Comparison of ENCODE assay signal across 31 cellular contexts in genomic region chr2:26024260-26024659, GRCh38. TPM values are rescaled to one million over a fixed set of nuclear protein-coding genes. Genes with fewer than 3 reads are reported as not detected.
A peak's percentile ranks its signal among the peaks of the same experiment; 100 is the strongest.
DNase-seq lines count a peak whose midpoint lies in the region; ATAC-seq, FAIRE-seq and TF ChIP-seq lines count a peak whose summit lies in the region.
"Had no signal": no experiment of that assay in that cellular context is flagged by ENCODE, and none has a peak within 500 bp of the region (broad histone marks: within the 10 kb centered on the region; RNA-seq: fewer than 3 reads in every experiment).

No MANE protein-coding gene starts in this region.

- no TSS peak for BruUV-seq in K562 (replicated peaks; lab: Mats Ljungman, UMichigan)

- CTCF ChIA-PET in HEK293 (lab: Yijun Ruan, JAX) (interaction anchor here (0.6 to 0.9 kb wide), 3 partner anchors 23 to 141 kb away, joined by 3 to 4 read pairs (median 3); no protein-coding TSS in a partner anchor), K562 (lab: Yijun Ruan, JAX; ENCODE audit: low intra/inter-chr PET ratio) (no interaction called here)

- H3K4me2 ChIP-seq in K562 (ENCODE audit: insufficient read depth, low read length) = no peak overlapping the region
- H3K4me2 ChIP-seq: A549; BLaER1; BLaER1 treated with 17β-estradiol and CSF1 and Interleukin-3, amounts not matched to agents 10 nM and 100 nM had no signal

- DNase-seq in K562 (ENCODE audit: extremely low read depth in 1 of 4, low spot score in 3 of 4) (no peak), NCI-H82 (lab: John Stamatoyannopoulos, UW) (no peak)
- DNase-seq: 8988T; ACHN; AML-193; BE2C; C1 segment of cervical spinal cord; Caco-2; Calu3; CD4-positive, alpha-beta memory T cell; CD4-positive, alpha-beta T cell; CD4-positive, CD25-positive, alpha-beta regulatory T cell; CD8-positive, alpha-beta memory T cell; CD8-positive, alpha-beta T cell; COR-L47; DMS 273 treated with DMSO at 0.1 percent for 48 hours; DMS153; DMS53; DMS79; DMS79 treated with DMSO at 0.1 percent for 48 hours; DND-41; EL had no signal

- ATAC-seq in K562 = no peak
- ATAC-seq in GM21367 (IDR thresholded peaks at IDR 0.05; ENCODE audit: unreplicated experiment) = no peak
- ATAC-seq: A549; CD8-positive, alpha-beta T cell had no signal

- WGBS in K562 (ENCODE audit: insufficient coverage, low coverage, missing lambda C conversion rate) = 79% methylated on average over 2 of the region's 2 CpGs

- H3K27ac ChIP-seq in HEK293 (ENCODE audit: extremely low read depth, low read depth, low read length) (no peak overlapping the region), K562 (ENCODE audit: extremely low read depth, low read depth, low read length) (no peak overlapping the region)
- H3K27ac ChIP-seq: 22Rv1; A549; BLaER1; BLaER1 treated with 17β-estradiol and CSF1 and Interleukin-3, amounts not matched to agents 10 nM and 100 nM; C4-2B had no signal

- TF ChIP-seq POLR2A in K562 (conservative IDR thresholded peaks at IDR 0.05) = no peak

- no peak overlapping the region for H3K4me3 ChIP-seq in HEK293 (ENCODE audit: low read depth, low read length)
- H3K4me3 ChIP-seq in K562 = no peak overlapping the region
- H3K4me3 ChIP-seq: A549; BLaER1; BLaER1 treated with 17β-estradiol and CSF1 and Interleukin-3, amounts not matched to agents 10 nM and 100 nM had no signal

- H3K27me3 ChIP-seq in K562 (ENCODE audit: control insufficient read depth in 2 of 2, insufficient read depth in 2 of 2, low read length in 2 of 2) = no peaks in the 10 kb centered on the region
- H3K27me3 ChIP-seq: BE2C; BLaER1; BLaER1 treated with 17β-estradiol and CSF1 and Interleukin-3, amounts not matched to agents 10 nM and 100 nM had no signal

- no peaks in the 10 kb centered on the region for H3K4me1 ChIP-seq in HEK293 (ENCODE audit: control insufficient read depth, insufficient read depth, low read length)
- H3K4me1 ChIP-seq in K562 (replicated peaks in 1 of 2; ENCODE audit: control insufficient read depth in 2 of 2, insufficient read depth in 2 of 2, low read length in 2 of 2) = no peaks in the 10 kb centered on the region; a peak in 1 of 5 replicates
- H3K4me1 ChIP-seq: BE2C, BLaER1 had no signal

- H3K79me2 ChIP-seq in K562 (ENCODE audit: control insufficient read depth, insufficient read depth, low read length) = no peaks in the 10 kb centered on the region

- H3K9me3 ChIP-seq in HEK293 (ENCODE audit: control insufficient read depth, insufficient read depth, low read depth, low read length) (no peaks in the 10 kb centered on the region), K562 (replicated peaks; ENCODE audit: control insufficient read depth, insufficient read depth, low read depth, low read length) (no peaks in the 10 kb centered on the region)
- H3K9me3 ChIP-seq: BE2C, Caco-2 had no signal

- in situ Hi-C loops in K562 (cut with MboI) = no loop called here

- no peaks in the 10 kb centered on the region for H3K9me1 ChIP-seq in K562 (ENCODE audit: control insufficient read depth, insufficient read depth, low read length)

- TF ChIP-seq EP300 in K562 (IDR thresholded peaks at IDR 0.05; ENCODE audit: low read length) = no peak

- intact Hi-C loops in K562 (cut with micrococcal nuclease) = no loop called here

- no peak overlapping the region for H3K9ac ChIP-seq in K562 (ENCODE audit: insufficient read depth in 1 of 2, low read depth in 2 of 2, low read length in 2 of 2)
- H3K9ac ChIP-seq: BLaER1; BLaER1 treated with 17β-estradiol and CSF1 and Interleukin-3, amounts not matched to agents 10 nM and 100 nM had no signal

- POLR2A ChIA-PET in HEK293 (lab: Yijun Ruan, JAX) = no interaction called here
- POLR2A ChIA-PET in K562 (lab: Yijun Ruan, JAX) = interaction anchor here (1.3 to 3.7 kb wide), 2 partner anchors 10 to 35 kb away, joined by 3 to 18 read pairs; partner anchors contain the start of gene RAB10

- H4K20me1 ChIP-seq in K562 (replicated peaks; ENCODE audit: control insufficient read depth, insufficient read depth, low read length) = no peaks in the 10 kb centered on the region
- H4K20me1 ChIP-seq: BLaER1; BLaER1 treated with 17β-estradiol and CSF1 and Interleukin-3, amounts not matched to agents 10 nM and 100 nM had no signal

- no peak for FAIRE-seq in K562 (lab: Jason Lieb, UNC)
- FAIRE-seq: A204.1, A549, D721Med had no signal

- H3K36me3 ChIP-seq in HEK293 (ENCODE audit: control insufficient read depth in 2 of 2, insufficient read depth in 1 of 2, low read length in 2 of 2) (no peaks in the 10 kb centered on the region), K562 (ENCODE audit: control insufficient read depth, insufficient read depth, low read length) (no peaks in the 10 kb centered on the region)
- H3K36me3 ChIP-seq: BE2C; BLaER1; BLaER1 treated with 17β-estradiol and CSF1 and Interleukin-3, amounts not matched to agents 10 nM and 100 nM had no signal

- no peak for TF ChIP-seq RAD21 in K562 (CRISPR knock-in tag; conservative IDR thresholded peaks at IDR 0.05 in 1 of 2, IDR thresholded peaks at IDR 0.05 in 1 of 2)

- no peak overlapping the region for H2AFZ ChIP-seq in K562 (ENCODE audit: low read depth, low read length)

- no peak for TF ChIP-seq CTCF in HEK293 (tag by site-specific recombination; IDR thresholded peaks at IDR 0.05)
- no peak for TF ChIP-seq CTCF in K562 (IDR thresholded peaks at IDR 0.05 in 2 of 3, conservative IDR thresholded peaks at IDR 0.05 in 1 of 3; ENCODE audit: insufficient read depth in 2 of 3, low read depth in 1 of 3, low read length in 3 of 3)

TF ChIP-seq in HEK293, 187 proteins besides CTCF, POLR2A, EP300 and RAD21:
- TF ChIP-seq ZNF184 (tag by site-specific recombination; IDR thresholded peaks at IDR 0.05) (peak; percentile 98), ZNF560 (tag by site-specific recombination; IDR thresholded peaks at IDR 0.05; ENCODE audit: borderline replicate concordance) (no peak)

TF ChIP-seq in K562, 482 proteins besides CTCF, POLR2A, EP300 and RAD21:
- TF ChIP-seq PHB (CRISPR knock-in tag; IDR thresholded peaks at IDR 0.05) = no peak
- TF ChIP-seq, protein P1, sequence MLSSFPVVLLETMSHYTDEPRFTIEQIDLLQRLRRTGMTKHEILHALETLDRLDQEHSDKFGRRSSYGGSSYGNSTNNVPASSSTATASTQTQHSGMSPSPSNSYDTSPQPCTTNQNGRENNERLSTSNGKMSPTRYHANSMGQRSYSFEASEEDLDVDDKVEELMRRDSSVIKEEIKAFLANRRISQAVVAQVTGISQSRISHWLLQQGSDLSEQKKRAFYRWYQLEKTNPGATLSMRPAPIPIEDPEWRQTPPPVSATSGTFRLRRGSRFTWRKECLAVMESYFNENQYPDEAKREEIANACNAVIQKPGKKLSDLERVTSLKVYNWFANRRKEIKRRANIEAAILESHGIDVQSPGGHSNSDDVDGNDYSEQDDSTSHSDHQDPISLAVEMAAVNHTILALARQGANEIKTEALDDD (IDR thresholded peaks at IDR 0.05) = no peak
- TF ChIP-seq RBM25 (IDR thresholded peaks at IDR 0.05; ENCODE audit: low read depth, low read length, severe bottlenecking) = peak; percentile 14
TF ChIP-seq in K562: peak in this region for 1.

RNA-seq across cellular contexts. Expression of gene RAB10, which starts 9.6 kb away (rescaled TPM):
- total RNA-seq in K562 (2011; cell fraction: chromatin; rRNA removed; ENCODE audit: low replicate concordance) = 50.3 and 59.4 TPM in 2 replicates
- 56.7 and 62.9 TPM in 2 replicates for total RNA-seq in K562 (2011; cell fraction: nucleolus; rRNA removed)
- total RNA-seq in K562 (2011; cell fraction: nucleoplasm; rRNA removed) = 57.3 and 84.3 TPM in 2 replicates
- 116 and 159 TPM in 2 replicates for total RNA-seq in K562 (2014; rRNA removed)
- total RNA-seq in K562 (2014; rRNA removed; fragmentation: Illumina TruSeq; extraction: Trizol) = 149 and 158 TPM in 2 replicates
- total RNA-seq in K562 (2015; rRNA removed; fragmentation: Illumina TruSeq; extraction: Trizol) = 145 and 157 TPM in 2 replicates
- total RNA-seq in K562 (2021) = 166 and 176 TPM in 2 replicates
- 96.0 and 147 TPM in 2 replicates for polyA plus RNA-seq in K562 (2011; rRNA removed)
- 49.4 and 88.1 TPM in 2 replicates for polyA plus RNA-seq in K562 (2011; cell fraction: cytosol; rRNA removed)
- polyA plus RNA-seq in K562 (2011; cell fraction: nucleus; rRNA removed) = 23.8 and 27.1 TPM in 2 replicates
- 104 and 127 TPM in 2 replicates for polyA plus RNA-seq in K562 (2012)
- 134 and 214 TPM in 2 replicates for polyA plus RNA-seq in K562 (2014; fragmentation: Illumina TruSeq; extraction: Trizol)
- 10 to 100 TPM; 25.1 to 35.7 TPM for polyA plus RNA-seq in K562 (2014; fragmentation: Nextera tagmentation; extraction: Ambion mirVana)
- polyA plus RNA-seq in K562 (2014; rRNA removed) = 148 and 197 TPM in 2 replicates
- 400 and 439 TPM in 2 replicates for polyA minus RNA-seq in K562 (2011; rRNA and poly(A)+ RNA removed)
- polyA minus RNA-seq in K562 (2011; cell fraction: cytosol; rRNA and poly(A)+ RNA removed) = 74.6 and 128 TPM in 2 replicates
- 25.2 and 34.9 TPM in 2 replicates for polyA minus RNA-seq in K562 (2011; cell fraction: nucleus; rRNA and poly(A)+ RNA removed)

RNA-seq across cellular contexts. Expression of gene KIF3C, which starts 42.0 kb away (rescaled TPM):
- total RNA-seq in K562 (2011; cell fraction: chromatin; rRNA removed; ENCODE audit: low replicate concordance) = 12.0 and 22.8 TPM in 2 replicates
- 10.4 and 12.0 TPM in 2 replicates for total RNA-seq in K562 (2011; cell fraction: nucleolus; rRNA removed)
- total RNA-seq in K562 (2011; cell fraction: nucleoplasm; rRNA removed) = 8.7 and 9.9 TPM in 2 replicates
- 3.3 and 5.9 TPM in 2 replicates for total RNA-seq in K562 (2014; rRNA removed)
- total RNA-seq in K562 (2014; rRNA removed; fragmentation: Illumina TruSeq; extraction: Trizol) = 1.9 and 2.1 TPM in 2 replicates
- 1.6 and 1.8 TPM in 2 replicates for total RNA-seq in K562 (2015; rRNA removed; fragmentation: Illumina TruSeq; extraction: Trizol)
- 6.1 and 6.7 TPM in 2 replicates for total RNA-seq in K562 (2021)
- 3.1 and 3.3 TPM in 2 replicates for polyA plus RNA-seq in K562 (2011; rRNA removed)
- polyA plus RNA-seq in K562 (2011; cell fraction: cytosol; rRNA removed) = 3.2 and 3.9 TPM in 2 replicates
- polyA plus RNA-seq in K562 (2011; cell fraction: nucleus; rRNA removed) = 2.2 and 3.3 TPM in 2 replicates
- 4.8 and 6.5 TPM in 2 replicates for polyA plus RNA-seq in K562 (2012)
- 4.0 and 5.0 TPM in 2 replicates for polyA plus RNA-seq in K562 (2014; fragmentation: Illumina TruSeq; extraction: Trizol)
- polyA plus RNA-seq in K562 (2014; fragmentation: Nextera tagmentation; extraction: Ambion mirVana) = under 1 TPM; 0.69 to 0.88 TPM
- 3.3 and 3.4 TPM in 2 replicates for polyA plus RNA-seq in K562 (2014; rRNA removed)
- 3.7 and 6.1 TPM in 2 replicates for polyA minus RNA-seq in K562 (2011; rRNA and poly(A)+ RNA removed)
- polyA minus RNA-seq in K562 (2011; cell fraction: cytosol; rRNA and poly(A)+ RNA removed) = 4.3 and 4.5 TPM in 2 replicates
- 4.4 and 7.3 TPM in 2 replicates for polyA minus RNA-seq in K562 (2011; cell fraction: nucleus; rRNA and poly(A)+ RNA removed)

Comparison
In these comparisons a context has a peak if more than half of its experiments do, and no peak if none do; other contexts are left out.
1. Of the 44 proteins assayed by ChIP-seq in both K562 and HEK293: peak only in K562: none; only in HEK293: ZNF184; in both: none; in neither: 43.